30 cellular contexts compared by ENCODE assay signal in genomic region chr6:167948716-167949115, GRCh38. TPM values are rescaled to one million over a fixed set of nuclear protein-coding genes. Genes with fewer than 3 reads are reported as not detected.
"Had no signal": no experiment of that assay in that cellular context is flagged by ENCODE, and none has a peak within 500 bp of the region (broad histone marks: within the 10 kb centered on the region; RNA-seq: fewer than 3 reads in every experiment).

No MANE protein-coding gene starts in this region.

- H3K4me3 Mint-ChIP-seq: activated CD4-positive, alpha-beta memory T cell treated with anti-CD3 and anti-CD28 coated beads, Interleukin-2, amount 10 ng/mL, durations not matched to agents 7 days and 5 days; activated CD4-positive, alpha-beta T cell treated with anti-CD3 and anti-CD28 coated beads, Interleukin-2, amount 10 ng/mL, durations not matched to agents 24 days and 14 days; activated CD8-positive, alpha-beta memory T cell treated with anti-CD3 and anti-CD28 coated beads, Interleukin-2, amount 10 ng/mL, durations not matched to agents 7 days and 5 days; activated naive CD4-positive, alpha-beta T cell treated with anti-CD3 and anti-CD28 coated beads, Interleukin-2, amount 10 ng/mL, durations not matched to agents 7 days and 5 days; endodermal cell; memory B cell; naive thymus-derived CD8-positive, alpha-beta T cell; stimulated activated effector memory CD8-positive, alpha-beta T cell treated with anti-CD3 and anti-CD28 coated beads, Interleukin-12 subunit alpha, Interleukin-12 subunit beta, amount 100 ng/mL, for 72 hours; stimulated activated naive CD8-positive, alpha-beta T cell treated with anti-CD3 and anti-CD28 coated beads, Interleukin-15, amount 100 ng/mL, for 72 hours had no signal

- H3K9me3 ChIP-seq: body of pancreas, colonic mucosa, heart right ventricle, pancreas, tibial artery had no signal

- H3K27me3 Mint-ChIP-seq: activated CD4-positive, alpha-beta memory T cell treated with anti-CD3 and anti-CD28 coated beads, Interleukin-2, amount 10 ng/mL, durations not matched to agents 7 days and 5 days; activated CD4-positive, alpha-beta T cell treated with anti-CD3 and anti-CD28 coated beads, Interleukin-2, amount 10 ng/mL, durations not matched to agents 24 days and 14 days; activated CD8-positive, alpha-beta memory T cell treated with anti-CD3 and anti-CD28 coated beads, Interleukin-2, amount 10 ng/mL, durations not matched to agents 7 days and 5 days; activated naive CD4-positive, alpha-beta T cell treated with anti-CD3 and anti-CD28 coated beads, Interleukin-2, amount 10 ng/mL, durations not matched to agents 7 days and 5 days; memory B cell; naive thymus-derived CD8-positive, alpha-beta T cell; stimulated activated naive CD8-positive, alpha-beta T cell treated with anti-CD3 and anti-CD28 coated beads, Interleukin-15, amount 100 ng/mL, for 72 hours had no signal

- H3K4me3 ChIP-seq: body of pancreas, colonic mucosa, heart right ventricle, pancreas, tibial artery had no signal

- FAIRE-seq: pancreas, urothelium cell line had no signal

- H3K4me1 ChIP-seq: body of pancreas, colonic mucosa, tibial artery had no signal

- H3K27ac ChIP-seq: body of pancreas, colonic mucosa, epithelial cell of prostate, pancreas, tibial artery had no signal

- H3K4me1 Mint-ChIP-seq: activated CD4-positive, alpha-beta memory T cell treated with anti-CD3 and anti-CD28 coated beads, Interleukin-2, amount 10 ng/mL, durations not matched to agents 7 days and 5 days; activated CD4-positive, alpha-beta T cell treated with anti-CD3 and anti-CD28 coated beads, Interleukin-2, amount 10 ng/mL, durations not matched to agents 24 days and 14 days; activated CD8-positive, alpha-beta memory T cell treated with anti-CD3 and anti-CD28 coated beads, Interleukin-2, amount 10 ng/mL, durations not matched to agents 7 days and 5 days; activated naive CD4-positive, alpha-beta T cell treated with anti-CD3 and anti-CD28 coated beads, Interleukin-2, amount 10 ng/mL, durations not matched to agents 7 days and 5 days; endodermal cell; memory B cell; stimulated activated effector memory CD8-positive, alpha-beta T cell treated with anti-CD3 and anti-CD28 coated beads, Interleukin-12 subunit alpha, Interleukin-12 subunit beta, amount 100 ng/mL, for 72 hours; stimulated activated naive CD8-positive, alpha-beta T cell treated with anti-CD3 and anti-CD28 coated beads, Interleukin-15, amount 100 ng/mL, for 72 hours had no signal

- H3K27ac Mint-ChIP-seq: activated CD4-positive, alpha-beta memory T cell treated with anti-CD3 and anti-CD28 coated beads, Interleukin-2, amount 10 ng/mL, durations not matched to agents 7 days and 5 days; activated CD4-positive, alpha-beta T cell treated with anti-CD3 and anti-CD28 coated beads, Interleukin-2, amount 10 ng/mL, durations not matched to agents 24 days and 14 days; activated CD8-positive, alpha-beta memory T cell treated with anti-CD3 and anti-CD28 coated beads, Interleukin-2, amount 10 ng/mL, durations not matched to agents 7 days and 5 days; activated naive CD4-positive, alpha-beta T cell treated with anti-CD3 and anti-CD28 coated beads, Interleukin-2, amount 10 ng/mL, durations not matched to agents 7 days and 5 days; endodermal cell; memory B cell; naive thymus-derived CD8-positive, alpha-beta T cell; stimulated activated effector memory CD8-positive, alpha-beta T cell treated with anti-CD3 and anti-CD28 coated beads, Interleukin-12 subunit alpha, Interleukin-12 subunit beta, amount 100 ng/mL, for 72 hours had no signal

- DNase-seq: activated CD4-positive, alpha-beta memory T cell treated with anti-CD3 and anti-CD28 coated beads, Interleukin-2, amount 10 ng/mL, durations not matched to agents 7 days and 5 days; activated CD4-positive, alpha-beta T cell treated with anti-CD3 and anti-CD28 coated beads, Interleukin-2, amount 10 ng/mL, durations not matched to agents 24 days and 14 days; activated CD8-positive, alpha-beta memory T cell treated with anti-CD3 and anti-CD28 coated beads, Interleukin-2, amount 10 ng/mL, durations not matched to agents 7 days and 5 days; activated effector memory CD4-positive, alpha-beta T cell treated with anti-CD3 and anti-CD28 coated beads, Interleukin-2, amount 50 U/mL, for 16 hours; activated naive CD4-positive, alpha-beta T cell treated with anti-CD3 and anti-CD28 coated beads, Interleukin-2, amount 10 ng/mL, durations not matched to agents 7 days and 5 days; activated T-cell treated with anti-CD3 and anti-CD28 coated beads for 4 hours; amygdala; body of pancreas; central memory CD4-positive, alpha-beta T cell; colonic mucosa; endodermal cell; heart right ventricle; islet precursor cell; left cardiac atrium; naive thymus-derived CD8-positive, alpha-beta T cell; pancreas; right cardiac atrium; stimulated activated CD4-positive, alpha-beta T cell treated with anti-CD3 and anti-CD28 coated beads, Interleukin-2, amount 100 ng/mL, for 24 hours; stimulated activated naive CD8-positive, alpha-beta T cell treated with anti-CD3 and anti-CD28 coated beads, Interleukin-15, amount 100 ng/mL, for 72 hours; tibial artery had no signal

- ATAC-seq: activated CD4-positive, CD25-positive, alpha-beta regulatory T cell treated with anti-CD3 and anti-CD28 coated beads, Interleukin-2, amount 50 U/mL, for 24 hours; activated CD8-positive, alpha-beta memory T cell treated with anti-CD3 and anti-CD28 coated beads, Interleukin-2, amount 10 ng/mL, durations not matched to agents 7 days and 5 days; body of pancreas; heart right ventricle; left cardiac atrium; naive thymus-derived CD8-positive, alpha-beta T cell; pancreas; right cardiac atrium; stimulated activated effector memory CD8-positive, alpha-beta T cell treated with anti-CD3 and anti-CD28 coated beads, Interleukin-12 subunit alpha, Interleukin-12 subunit beta, amount 100 ng/mL, for 72 hours; stimulated activated naive CD8-positive, alpha-beta T cell treated with anti-CD3 and anti-CD28 coated beads, Interleukin-15, amount 100 ng/mL, for 72 hours had no signal

- H3K9me3 Mint-ChIP-seq: activated CD4-positive, alpha-beta memory T cell treated with anti-CD3 and anti-CD28 coated beads, Interleukin-2, amount 10 ng/mL, durations not matched to agents 7 days and 5 days; activated CD4-positive, alpha-beta T cell treated with anti-CD3 and anti-CD28 coated beads, Interleukin-2, amount 10 ng/mL, durations not matched to agents 24 days and 14 days; activated naive CD4-positive, alpha-beta T cell treated with anti-CD3 and anti-CD28 coated beads, Interleukin-2, amount 10 ng/mL, durations not matched to agents 7 days and 5 days; endodermal cell; memory B cell; naive thymus-derived CD8-positive, alpha-beta T cell; stimulated activated effector memory CD8-positive, alpha-beta T cell treated with anti-CD3 and anti-CD28 coated beads, Interleukin-12 subunit alpha, Interleukin-12 subunit beta, amount 100 ng/mL, for 72 hours; stimulated activated naive CD8-positive, alpha-beta T cell treated with anti-CD3 and anti-CD28 coated beads, Interleukin-15, amount 100 ng/mL, for 72 hours had no signal

- H3K27me3 ChIP-seq: body of pancreas, colonic mucosa, heart right ventricle, pancreas, tibial artery had no signal

RNA-seq across cellular contexts. Expression of gene KIF25, which starts 48.8 kb away (rescaled TPM):
- total RNA-seq: activated CD4-positive, alpha-beta memory T cell treated with anti-CD3 and anti-CD28 coated beads, Interleukin-2, amount 10 ng/mL, durations not matched to agents 7 days and 5 days; activated CD4-positive, alpha-beta T cell treated with anti-CD3 and anti-CD28 coated beads, Interleukin-2, amount 10 ng/mL, durations not matched to agents 24 days and 14 days; activated CD8-positive, alpha-beta memory T cell treated with anti-CD3 and anti-CD28 coated beads, Interleukin-2, amount 10 ng/mL, durations not matched to agents 7 days and 5 days; fibroblast of villous mesenchyme; liver; naive thymus-derived CD8-positive, alpha-beta T cell; pulmonary artery endothelial cell; skeletal muscle tissue; T-helper 2 cell treated with Interferon-gamma antibody and Interleukin-4, amounts not matched to agents 100 ng/mL and 5 ng/mL, for 36 hours had no signal
- polyA plus RNA-seq: naive thymus-derived CD8-positive, alpha-beta T cell had no signal
